In the genomic region with DNA sequence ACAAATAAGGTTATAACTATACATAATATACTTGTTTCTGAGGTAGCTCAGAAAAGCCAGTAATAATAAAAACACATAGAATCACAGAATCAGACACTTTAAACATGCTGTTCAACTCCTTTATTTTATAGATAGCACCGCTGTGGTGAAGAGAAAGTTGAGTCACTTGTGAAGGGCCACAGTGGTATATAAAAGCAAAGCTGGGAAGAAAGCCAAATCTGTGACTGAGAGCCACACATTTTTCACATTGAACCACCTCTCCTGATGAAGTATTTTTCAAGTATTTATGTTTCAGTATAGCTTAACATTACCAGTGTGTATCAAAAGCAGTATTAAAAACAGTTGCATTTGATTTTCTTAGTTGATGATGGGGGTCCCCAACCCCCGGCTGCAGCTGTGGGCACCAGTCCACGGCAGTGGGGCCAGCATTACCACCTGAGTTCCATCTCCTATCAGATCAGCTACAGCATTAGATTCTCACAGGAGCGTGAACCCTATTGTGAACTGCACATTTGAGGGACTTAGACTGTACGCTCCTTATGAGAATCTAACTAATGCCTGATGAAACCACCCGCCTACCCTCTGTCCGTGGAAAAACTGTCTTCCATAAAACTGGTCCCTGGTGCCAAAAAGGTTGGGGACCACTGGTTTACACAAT, we compare ENCODE assay signal across 8 cellular contexts. TPM values are rescaled to one million over a fixed set of nuclear protein-coding genes. Genes with fewer than 3 reads are reported as not detected.
DNase-seq lines count a peak whose midpoint lies in the region; ATAC-seq and TF ChIP-seq lines count a peak whose summit lies in the region.

No MANE protein-coding gene starts in this region.

- no peaks in the 10 kb centered on the region for H3K36me3 ChIP-seq in thoracic aorta

- no peak overlapping the region for H3K27ac ChIP-seq in thoracic aorta

- DNase-seq in DMS153 treated with DMSO at 0.1 percent for 48 hours (lab: John Stamatoyannopoulos, UW; ENCODE audit: unreplicated experiment) (peak; percentile 68), SHP77 (lab: John Stamatoyannopoulos, UW) (peak; percentile 11 to 12), fibroblast of villous mesenchyme (ENCODE audit: low read depth) (peak; percentile 79), thoracic aorta (ENCODE audit: low spot score) (no peak), DMS114 treated with DMSO at 0.1 percent for 48 hours (lab: John Stamatoyannopoulos, UW; ENCODE audit: unreplicated experiment) (no peak)
- DNase-seq in stimulated activated naive CD4-positive, alpha-beta T cell treated with Interleukin-2 at 50 U/mL for 16 hours (lab: John Stamatoyannopoulos, UW), result no peak

- H3K27me3 ChIP-seq in thoracic aorta (replicated peaks; ENCODE audit: insufficient read depth), result no peaks in the 10 kb centered on the region

- no peaks in the 10 kb centered on the region for H3K9me3 ChIP-seq in thoracic aorta

- H3K4me3 ChIP-seq in fibroblast of villous mesenchyme (ENCODE audit: low read depth, low read length) (no peak overlapping the region), thoracic aorta (peak overlapping the region; percentile 10)

- H3K4me1 ChIP-seq in thoracic aorta (ENCODE audit: control insufficient read depth in 1 of 2, low read depth in 2 of 2), result peaks cover 42 to 58% of the 10 kb centered on the region in 2 donors

- TF ChIP-seq CTCF in fibroblast of villous mesenchyme (IDR thresholded peaks at IDR 0.05; ENCODE audit: insufficient read depth, low read depth, low read length), result no peak
- no peak for TF ChIP-seq CTCF in thoracic aorta (IDR thresholded peaks at IDR 0.05)

- ATAC-seq in GM19395 (IDR thresholded peaks at IDR 0.05; ENCODE audit: unreplicated experiment) (peak; percentile 79), HG03457 (IDR thresholded peaks at IDR 0.05; ENCODE audit: unreplicated experiment) (peak; percentile 70), thoracic aorta (ENCODE audit: insufficient number of reproducible peaks, low FRiP score, low read depth) (no peak)

RNA-seq across cellular contexts. Expression of gene TBL1XR1, which starts 46.2 kb away (rescaled TPM):
- total RNA-seq in fibroblast of villous mesenchyme (107 and 161 TPM in 2 replicates), thoracic aorta (100 to 1,000 TPM in 1 of 2 donors, 10 to 100 TPM in 1; 67.0 to 109 TPM)

Comparison
In these comparisons a context has a peak if more than half of its experiments do, and no peak if none do; other contexts are left out.
1. DNase-seq: peak in DMS153 treated with DMSO at 0.1 percent for 48 hours (single experiment), SHP77 (2 of 2) and fibroblast of villous mesenchyme (single experiment); none in thoracic aorta (single experiment), stimulated activated naive CD4-positive, alpha-beta T cell treated with Interleukin-2 at 50 U/mL for 16 hours (single experiment) and DMS114 treated with DMSO at 0.1 percent for 48 hours (single experiment).